Comparison of ENCODE assay signal across 8 cellular contexts in genomic region chr11:46381836-46382643, GRCh38. TPM values are rescaled to one million over a fixed set of nuclear protein-coding genes. Genes with fewer than 3 reads are reported as not detected.
A peak's percentile ranks its signal among the peaks of the same experiment; 100 is the strongest.
DNase-seq lines count a peak whose midpoint lies in the region; ATAC-seq, FAIRE-seq and TF ChIP-seq lines count a peak whose summit lies in the region.

No MANE protein-coding gene starts in this region.

- no peak overlapping the region for H3K9ac ChIP-seq in smooth muscle cell (ENCODE audit: low read depth)

- H3K27me3 ChIP-seq in smooth muscle cell (ENCODE audit: low read depth), result no peaks in the 10 kb centered on the region

- H3K4me3 ChIP-seq in A549 (peak overlapping the region; percentile 48), smooth muscle cell (peak overlapping the region; percentile 78)

- H3K27ac ChIP-seq in A549 (peak overlapping the region; percentile 13 to 85; a peak in 3 of 6 replicates), VCaP (peak overlapping the region; percentile 92), smooth muscle cell (ENCODE audit: low read depth) (no peak overlapping the region)

- no peaks in the 10 kb centered on the region for H3K36me3 ChIP-seq in smooth muscle cell (ENCODE audit: low read depth)

- H3K4me2 ChIP-seq in A549 (peak overlapping the region; percentile 99), smooth muscle cell (peak overlapping the region; percentile 100)

- DNase-seq in A549 (ENCODE audit: low read depth in 1 of 2, low spot score in 1 of 2), result no peak
- DNase-seq in GM10266 (ENCODE audit: extremely low spot score), result peak; percentile 66
- peak; percentile 55 for DNase-seq in hepatic stellate cell (ENCODE audit: low spot score)
- no peak for DNase-seq in smooth muscle cell (lab: John Stamatoyannopoulos, UW; ENCODE audit: unreplicated experiment)
- DNase-seq in NAMALWA (ENCODE audit: low spot score), result no peak

- TF ChIP-seq EP300 in A549 (IDR thresholded peaks at IDR 0.05), result no peak

- H3K9me3 ChIP-seq in A549 (no peaks in the 10 kb centered on the region), smooth muscle cell (replicated peaks; ENCODE audit: low read depth) (no peaks in the 10 kb centered on the region)

- TF ChIP-seq CTCF in A549 (IDR thresholded peaks at IDR 0.05) (no peak), GM10266 (IDR thresholded peaks at IDR 0.05; ENCODE audit: control insufficient read depth, insufficient read depth, low read depth, missing control alignments) (no peak), VCaP (conservative IDR thresholded peaks at IDR 0.05) (no peak), smooth muscle cell (IDR thresholded peaks at IDR 0.05; ENCODE audit: borderline replicate concordance, insufficient read depth, poor library complexity, severe bottlenecking) (no peak)

- no peak for FAIRE-seq in A549 (lab: Jason Lieb, UNC)

- peaks cover 3% of the 10 kb centered on the region for H3F3A ChIP-seq in smooth muscle cell (ENCODE audit: low read depth)

- H3K4me1 ChIP-seq in A549 (peaks cover 11% of the 10 kb centered on the region), smooth muscle cell (ENCODE audit: low read depth) (peaks cover 8% of the 10 kb centered on the region)

- ATAC-seq in A549 (no peak), HG02588 (IDR thresholded peaks at IDR 0.05; ENCODE audit: unreplicated experiment) (no peak), HG03196 (IDR thresholded peaks at IDR 0.05; ENCODE audit: unreplicated experiment) (no peak)

- 79% methylated on average over 56 of the region's 65 CpGs for WGBS in A549 (ENCODE audit: missing lambda C conversion rate)
- WGBS in smooth muscle cell (ENCODE audit: low lambda C conversion rate), result 1% methylated on average over 42 of the region's 65 CpGs

- CTCF ChIA-PET in A549 (lab: Yijun Ruan, JAX), result interaction anchor here (0.6 to 19.6 kb wide), 8 partner anchors 8 to 362 kb away, joined by 3 to 220 read pairs (median 8); partner anchors contain the start of gene CHRM4

- POLR2A ChIA-PET in A549 (lab: Yijun Ruan, JAX), result no interaction called here

- no peaks in the 10 kb centered on the region for H3K79me2 ChIP-seq in smooth muscle cell (ENCODE audit: low read depth)

- peaks cover 11% of the 10 kb centered on the region for H4K20me1 ChIP-seq in smooth muscle cell (ENCODE audit: low read depth)

- no peak overlapping the region for H2AFZ ChIP-seq in smooth muscle cell (ENCODE audit: low read depth)

- TF ChIP-seq POLR2A in A549 (IDR thresholded peaks at IDR 0.05; ENCODE audit: low read length), result no peak

- no peak for TF ChIP-seq RAD21 in A549 (conservative IDR thresholded peaks at IDR 0.05 in 1 of 2, IDR thresholded peaks at IDR 0.05 in 1 of 2)

TF ChIP-seq in A549, 52 proteins besides CTCF, POLR2A, EP300 and RAD21:
- no peak for TF ChIP-seq SREBF2 (IDR thresholded peaks at IDR 0.05)
- no peak for TF ChIP-seq BHLHE40 (IDR thresholded peaks at IDR 0.05; ENCODE audit: low read depth, low read length)
- TF ChIP-seq HOXA7 (CRISPR knock-in tag; IDR thresholded peaks at IDR 0.05), result no peak
- no peak for TF ChIP-seq JUN (IDR thresholded peaks at IDR 0.05)
- no peak for TF ChIP-seq CHD4 (IDR thresholded peaks at IDR 0.05; ENCODE audit: borderline replicate concordance)
- no peak for TF ChIP-seq BCL3 (IDR thresholded peaks at IDR 0.05)
- TF ChIP-seq RFX5 (IDR thresholded peaks at IDR 0.05), result no peak
- TF ChIP-seq, protein P1, sequence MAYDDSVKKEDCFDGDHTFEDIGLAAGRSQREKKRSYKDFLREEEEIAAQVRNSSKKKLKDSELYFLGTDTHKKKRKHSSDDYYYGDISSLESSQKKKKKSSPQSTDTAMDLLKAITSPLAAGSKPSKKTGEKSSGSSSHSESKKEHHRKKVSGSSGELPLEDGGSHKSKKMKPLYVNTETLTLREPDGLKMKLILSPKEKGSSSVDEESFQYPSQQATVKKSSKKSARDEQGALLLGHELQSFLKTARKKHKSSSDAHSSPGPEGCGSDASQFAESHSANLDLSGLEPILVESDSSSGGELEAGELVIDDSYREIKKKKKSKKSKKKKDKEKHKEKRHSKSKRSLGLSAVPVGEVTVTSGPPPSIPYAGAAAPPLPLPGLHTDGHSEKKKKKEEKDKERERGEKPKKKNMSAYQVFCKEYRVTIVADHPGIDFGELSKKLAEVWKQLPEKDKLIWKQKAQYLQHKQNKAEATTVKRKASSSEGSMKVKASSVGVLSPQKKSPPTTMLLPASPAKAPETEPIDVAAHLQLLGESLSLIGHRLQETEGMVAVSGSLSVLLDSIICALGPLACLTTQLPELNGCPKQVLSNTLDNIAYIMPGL (CRISPR knock-in tag; IDR thresholded peaks at IDR 0.05; ENCODE audit: borderline replicate concordance), result no peak
- TF ChIP-seq NPAS2 (CRISPR knock-in tag; IDR thresholded peaks at IDR 0.05; ENCODE audit: borderline replicate concordance), result no peak
- TF ChIP-seq ZNF302 (CRISPR knock-in tag; IDR thresholded peaks at IDR 0.05), result no peak
- no peak for TF ChIP-seq GATA3 (IDR thresholded peaks at IDR 0.05; ENCODE audit: borderline replicate concordance)
- TF ChIP-seq HEYL (CRISPR knock-in tag; IDR thresholded peaks at IDR 0.05), result no peak

RNA-seq across cellular contexts. Expression of gene MDK, which starts 0.6 kb away (rescaled TPM):
- polyA plus RNA-seq in A549 (2011; rRNA removed), result 18.3 and 18.4 TPM in 2 replicates
- polyA plus RNA-seq in A549 (2012; cell fraction: cytosol; rRNA removed), result 41.1 and 43.1 TPM in 2 replicates
- polyA plus RNA-seq in A549 (2012; cell fraction: nucleus; rRNA removed), result 15.2 and 20.4 TPM in 2 replicates
- 12.8 to 15.1 TPM (median 13.6 TPM) in 3 replicates for polyA plus RNA-seq in A549 (2017; fragmentation: RNase III; extraction: RNeasy Plus Mini Kit Qiagen cat#74134 plus additional on column Dnase treatment)
- polyA minus RNA-seq in A549 (2011; rRNA and poly(A)+ RNA removed), result 3.8 and 6.6 TPM in 2 replicates
- 403 and 490 TPM in 2 replicates for total RNA-seq in smooth muscle cell
- polyA plus RNA-seq in smooth muscle cell, result 667 and 755 TPM in 2 replicates

RNA-seq across cellular contexts. Expression of gene CHRM4, which starts 9.5 kb away (rescaled TPM):
- polyA plus RNA-seq in A549 (2011; rRNA removed) (0.17 and 0.22 TPM in 2 replicates), A549 (2017; fragmentation: RNase III; extraction: RNeasy Plus Mini Kit Qiagen cat#74134 plus additional on column Dnase treatment) (0.28 to 0.38 TPM (median 0.29 TPM) in 3 replicates), smooth muscle cell (11.1 and 20.0 TPM in 2 replicates)
- polyA plus RNA-seq in A549 (2012; cell fraction: cytosol; rRNA removed), result 0.30 and 0.47 TPM in 2 replicates
- polyA plus RNA-seq in A549 (2012; cell fraction: nucleus; rRNA removed), result 0.92 and 1.2 TPM in 2 replicates
- polyA minus RNA-seq in A549 (2011; rRNA and poly(A)+ RNA removed), result 0.34 and 0.70 TPM in 2 replicates
- total RNA-seq in smooth muscle cell, result 4.7 and 5.6 TPM in 2 replicates

RNA-seq across cellular contexts. Expression of gene DGKZ, which starts 34.8 kb away (rescaled TPM):
- polyA plus RNA-seq in A549 (2011; rRNA removed) (12.8 and 14.5 TPM in 2 replicates), A549 (2017; fragmentation: RNase III; extraction: RNeasy Plus Mini Kit Qiagen cat#74134 plus additional on column Dnase treatment) (28.4 to 30.7 TPM (median 28.4 TPM) in 3 replicates), smooth muscle cell (30.7 and 52.0 TPM in 2 replicates)
- polyA plus RNA-seq in A549 (2012; cell fraction: cytosol; rRNA removed), result 37.4 and 55.9 TPM in 2 replicates
- polyA plus RNA-seq in A549 (2012; cell fraction: nucleus; rRNA removed), result 133 and 174 TPM in 2 replicates
- polyA minus RNA-seq in A549 (2011; rRNA and poly(A)+ RNA removed), result 22.7 and 37.4 TPM in 2 replicates
- 32.2 and 42.1 TPM in 2 replicates for total RNA-seq in smooth muscle cell

Comparison
In these comparisons a context has a peak if more than half of its experiments do, and no peak if none do; other contexts are left out.
1. DNase-seq: peak in GM10266 (single experiment) and hepatic stellate cell (single experiment); none in A549 (0 of 2), smooth muscle cell (single experiment) and NAMALWA (single experiment).
2. RNA of gene MDK, which starts 0.6 kb away (polyA plus RNA-seq): 667 to 755 TPM in smooth muscle cell; 12.8 to 43.1 TPM in A549; every median in the first group is over 10 times any median in the second.